Comparison of ENCODE assay signal across 24 cellular contexts in genomic region chr3:138712086-138712485, GRCh38.
"Had no signal": no experiment of that assay in that cellular context is flagged by ENCODE, and none has a peak within 500 bp of the region (broad histone marks: within the 10 kb centered on the region; RNA-seq: fewer than 3 reads in every experiment).

No MANE protein-coding gene starts in this region.

- DNase-seq: hippocampal formation; kidney glomerular epithelial cell; left cardiac atrium; left lung; lower lobe of right lung; mammary epithelial cell; mesenchymal stem cell; naive thymus-derived CD8-positive, alpha-beta T cell; nucleus accumbens; right lobe of liver; stimulated activated CD4-positive, alpha-beta T cell treated with anti-CD3 and anti-CD28 coated beads, Interleukin-2, amount 100 ng/mL, for 24 hours; stimulated activated CD4-positive, alpha-beta T cell treated with anti-CD3 and anti-CD28 coated beads, Interleukin-4, amount 100 ng/mL, for 1 hour; stimulated activated naive B cell treated with anti-CD40 and anti-IgM and Interleukin-4, amounts not matched to agents 10 μg/mL and 1 μg/mL and 100 μg/mL, for 72 hours; stimulated activated naive CD8-positive, alpha-beta T cell treated with anti-CD3 and anti-CD28 coated beads, Interleukin-15, Interleukin-2, amounts not matched to agents 100 U/mL and 50 U/mL, for 24 hours; stomach; testis; thyroid gland; transverse colon; upper lobe of left lung had no signal

- H3K4me3 ChIP-seq: left lung, lower lobe of right lung, right atrium auricular region, right lobe of liver, smooth muscle cell, stomach, testis, thyroid gland, transverse colon, upper lobe of left lung, vagina had no signal

- H3K9me3 ChIP-seq: left lung, lower lobe of right lung, right atrium auricular region, right lobe of liver, stomach, testis, thyroid gland, transverse colon, upper lobe of left lung, vagina had no signal

- H3K4me1 ChIP-seq: left lung, lower lobe of right lung, parathyroid adenoma, right atrium auricular region, right lobe of liver, stomach, testis, thyroid gland, transverse colon, upper lobe of left lung, vagina had no signal

- H3K27me3 ChIP-seq: left lung, right atrium auricular region, right lobe of liver, stomach, testis, thyroid gland, transverse colon, upper lobe of left lung, vagina had no signal

- FAIRE-seq: keratinocyte had no signal
